20 cellular contexts compared by ENCODE assay signal in the genomic region with DNA sequence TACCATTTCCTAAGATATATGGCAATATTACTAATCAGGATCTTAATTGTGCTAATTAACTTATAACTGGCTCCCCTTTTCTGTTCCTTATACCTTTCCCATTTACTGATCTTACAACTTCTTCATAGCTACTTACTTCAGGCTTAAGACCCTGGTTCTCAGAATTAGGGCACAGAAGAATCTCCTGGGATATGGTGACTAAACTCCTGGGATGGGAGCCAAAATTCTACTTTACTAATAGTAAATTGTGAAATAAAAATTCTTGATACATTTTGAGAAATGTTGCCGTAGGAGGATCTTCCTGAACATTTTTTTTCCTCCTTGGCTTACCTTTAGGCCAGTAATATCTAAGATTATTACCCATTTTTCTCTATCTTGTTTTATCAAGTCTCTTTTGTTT.
A peak's percentile ranks its signal among the peaks of the same experiment; 100 is the strongest.
DNase-seq lines count a peak whose midpoint lies in the region; ATAC-seq, FAIRE-seq and TF ChIP-seq lines count a peak whose summit lies in the region.
"Had no signal": no experiment of that assay in that cellular context is flagged by ENCODE, and none has a peak within 500 bp of the region (broad histone marks: within the 10 kb centered on the region; RNA-seq: fewer than 3 reads in every experiment).

No MANE protein-coding gene starts in this region.

- H2AFZ ChIP-seq in astrocyte (ENCODE audit: low read depth, low read length): no peak overlapping the region

- H3K9me3 ChIP-seq in left ventricle myocardium inferior (replicated peaks) (peaks cover 20% of the 10 kb centered on the region), astrocyte (ENCODE audit: insufficient read depth, low read depth, low read length) (no peaks in the 10 kb centered on the region), aorta (ENCODE audit: control insufficient read depth, low read length) (no peaks in the 10 kb centered on the region)
- H3K9me3 ChIP-seq: A549, esophagus squamous epithelium, neutrophil had no signal

- H3K4me2 ChIP-seq in astrocyte (ENCODE audit: low read length): no peak overlapping the region
- H3K4me2 ChIP-seq: A549 had no signal

- H3K4me1 Mint-ChIP-seq in astrocyte (ENCODE audit: low read depth, unreplicated experiment): peaks cover 3% of the 10 kb centered on the region
- H3K4me1 Mint-ChIP-seq: activated naive CD8-positive, alpha-beta T cell treated with anti-CD3 and anti-CD28 coated beads for 36 hours; mesothelial cell of epicardium had no signal

- H3K27ac ChIP-seq in left ventricle myocardium inferior (replicated peaks): no peak overlapping the region
- no peak overlapping the region for H3K27ac ChIP-seq in astrocyte (ENCODE audit: low read depth, low read length)
- no peak overlapping the region for H3K27ac ChIP-seq in aorta (ENCODE audit: low read depth in 1 of 2, low read length in 2 of 2)
- H3K27ac ChIP-seq: A549, esophagus squamous epithelium, neutrophil had no signal

- no peak overlapping the region for H3K9ac ChIP-seq in astrocyte (ENCODE audit: low read length)

- H3K27me3 Mint-ChIP-seq in astrocyte (ENCODE audit: low read depth, unreplicated experiment): no peaks in the 10 kb centered on the region
- H3K27me3 Mint-ChIP-seq: activated naive CD8-positive, alpha-beta T cell treated with anti-CD3 and anti-CD28 coated beads for 36 hours; dendritic cell treated with granulocyte-macrophage colony-stimulating factor and Interleukin-4, amounts not matched to agents 40 ng/mL and 50 ng/mL, for 4 days; stimulated activated naive CD8-positive, alpha-beta T cell treated with anti-CD3 and anti-CD28 coated beads, Interleukin-15, Interleukin-2, amounts not matched to agents 100 ng/mL and 50 ng/mL, for 24 hours had no signal

- intact Hi-C loops in left cardiac atrium (cut with DNase I) (no loop called here), left ventricle myocardium inferior (cut with micrococcal nuclease) (no loop called here), aorta (cut with DNase I) (no loop called here)

- H3K36me3 ChIP-seq in left ventricle myocardium inferior: no peaks in the 10 kb centered on the region
- no peaks in the 10 kb centered on the region for H3K36me3 ChIP-seq in astrocyte (ENCODE audit: insufficient read depth, low read length)
- no peaks in the 10 kb centered on the region for H3K36me3 ChIP-seq in aorta (ENCODE audit: control insufficient read depth in 1 of 2, insufficient read depth in 2 of 2, low read length in 1 of 2)
- H3K36me3 ChIP-seq in H7 (replicated peaks; ENCODE audit: control insufficient read depth, insufficient read depth, low read length): no peaks in the 10 kb centered on the region
- H3K36me3 ChIP-seq: esophagus squamous epithelium, neutrophil had no signal

- H3K27ac Mint-ChIP-seq in astrocyte (ENCODE audit: unreplicated experiment): no peak overlapping the region
- H3K27ac Mint-ChIP-seq: activated naive CD8-positive, alpha-beta T cell treated with anti-CD3 and anti-CD28 coated beads for 36 hours; dendritic cell treated with granulocyte-macrophage colony-stimulating factor and Interleukin-4, amounts not matched to agents 40 ng/mL and 50 ng/mL, for 4 days; mesothelial cell of epicardium; stimulated activated naive CD8-positive, alpha-beta T cell treated with anti-CD3 and anti-CD28 coated beads, Interleukin-15, Interleukin-2, amounts not matched to agents 100 ng/mL and 50 ng/mL, for 24 hours had no signal

- no peak for TF ChIP-seq CTCF in left ventricle myocardium inferior (IDR thresholded peaks at IDR 0.05; ENCODE audit: borderline replicate concordance)
- TF ChIP-seq CTCF in astrocyte (IDR thresholded peaks at IDR 0.05; ENCODE audit: insufficient read depth, low read depth, low read length): no peak
- TF ChIP-seq CTCF in foreskin fibroblast (IDR thresholded peaks at IDR 0.05; ENCODE audit: low read depth, low read length): no peak

- H4K20me1 ChIP-seq in astrocyte (ENCODE audit: insufficient read depth, low read length): no peaks in the 10 kb centered on the region

- H3K79me2 ChIP-seq in astrocyte (ENCODE audit: insufficient read depth, low read length): no peaks in the 10 kb centered on the region

- peaks cover 2% of the 10 kb centered on the region for H3K9me3 Mint-ChIP-seq in astrocyte (ENCODE audit: unreplicated experiment)
- H3K9me3 Mint-ChIP-seq: dendritic cell treated with granulocyte-macrophage colony-stimulating factor and Interleukin-4, amounts not matched to agents 40 ng/mL and 50 ng/mL, for 4 days had no signal

- H3K4me3 ChIP-seq in left ventricle myocardium inferior (no peak overlapping the region), astrocyte (ENCODE audit: insufficient read depth, low read depth, low read length) (no peak overlapping the region), foreskin fibroblast (ENCODE audit: low read depth in 1 of 2, low read length in 2 of 2) (no peak overlapping the region), aorta (ENCODE audit: low read length in 2 of 2) (no peak overlapping the region), H7 (ENCODE audit: insufficient read depth, low read depth, low read length) (no peak overlapping the region)
- H3K4me3 ChIP-seq: A549, esophagus squamous epithelium had no signal

- ATAC-seq in left cardiac atrium (peak; percentile 38 to 69), aorta (ENCODE audit: low FRiP score) (peak; percentile 75), GM21360 (IDR thresholded peaks at IDR 0.05; ENCODE audit: unreplicated experiment) (no peak), GM21619 (IDR thresholded peaks at IDR 0.05; ENCODE audit: unreplicated experiment) (no peak)
- ATAC-seq: A549 had no signal

- no peaks in the 10 kb centered on the region for H3K27me3 ChIP-seq in left ventricle myocardium inferior (ENCODE audit: low read depth)
- H3K27me3 ChIP-seq in astrocyte (ENCODE audit: insufficient read depth, low read length): no peaks in the 10 kb centered on the region
- H3K27me3 ChIP-seq in aorta (ENCODE audit: control insufficient read depth in 1 of 2, insufficient read depth in 2 of 2, low read length in 1 of 2): no peaks in the 10 kb centered on the region
- H3K27me3 ChIP-seq in H7 (ENCODE audit: control insufficient read depth, insufficient read depth, low read length): no peaks in the 10 kb centered on the region
- H3K27me3 ChIP-seq: esophagus squamous epithelium, neutrophil had no signal

- H3K4me1 ChIP-seq in left ventricle myocardium inferior (no peaks in the 10 kb centered on the region), astrocyte (ENCODE audit: insufficient read depth, low read length) (no peaks in the 10 kb centered on the region), aorta (ENCODE audit: control insufficient read depth in 1 of 2, insufficient read depth in 2 of 2, low read length in 2 of 2) (no peaks in the 10 kb centered on the region)
- H3K4me1 ChIP-seq: A549, esophagus squamous epithelium had no signal

- DNase-seq in left cardiac atrium (no peak), left ventricle myocardium inferior (no peak), astrocyte (ENCODE audit: low read depth) (peak; percentile 44), foreskin fibroblast (peak; percentile 41 to 83), aorta (no peak), H7 (no peak)
- DNase-seq: activated naive CD8-positive, alpha-beta T cell treated with anti-CD3 and anti-CD28 coated beads for 36 hours; COR-L47; esophagus squamous epithelium; KBM-7; NCI-H146; NCI-H510A; small intestine had no signal

- H3K4me3 Mint-ChIP-seq in astrocyte (ENCODE audit: unreplicated experiment): no peak overlapping the region
- H3K4me3 Mint-ChIP-seq: activated naive CD8-positive, alpha-beta T cell treated with anti-CD3 and anti-CD28 coated beads for 36 hours; dendritic cell treated with granulocyte-macrophage colony-stimulating factor and Interleukin-4, amounts not matched to agents 40 ng/mL and 50 ng/mL, for 4 days; mesothelial cell of epicardium; stimulated activated naive CD8-positive, alpha-beta T cell treated with anti-CD3 and anti-CD28 coated beads, Interleukin-15, Interleukin-2, amounts not matched to agents 100 ng/mL and 50 ng/mL, for 24 hours had no signal

- no peak for FAIRE-seq in astrocyte (lab: Jason Lieb, UNC)
- FAIRE-seq: A549, small intestine had no signal

- WGBS in aorta, 2 donors: 0 to 5% methylated on average over 1 of the region's 1 CpG

- no peaks in the 10 kb centered on the region for H3K36me3 Mint-ChIP-seq in astrocyte (ENCODE audit: low read depth, unreplicated experiment)
- H3K36me3 Mint-ChIP-seq: activated naive CD8-positive, alpha-beta T cell treated with anti-CD3 and anti-CD28 coated beads for 36 hours had no signal

Comparison
In these comparisons a context has a peak if more than half of its experiments do, and no peak if none do; other contexts are left out.
1. ATAC-seq: peak in left cardiac atrium (2 of 2) and aorta (single experiment); none in GM21360 (single experiment) and GM21619 (single experiment).
2. DNase-seq: peak in astrocyte (single experiment) and foreskin fibroblast (2 of 2); none in left cardiac atrium (single experiment), left ventricle myocardium inferior (single experiment), aorta (0 of 2) and H7 (single experiment).